Comparison of ENCODE assay signal across 8 cellular contexts in genomic region chr1:200979574-200980451, GRCh38. TPM values are rescaled to one million over a fixed set of nuclear protein-coding genes. Genes with fewer than 3 reads are reported as not detected.
DNase-seq lines count a peak whose midpoint lies in the region; ATAC-seq, FAIRE-seq and TF ChIP-seq lines count a peak whose summit lies in the region.

No MANE protein-coding gene starts in this region.

- no peak overlapping the region for H3K27ac ChIP-seq in IMR-90 (ENCODE audit: insufficient read depth, low read length)
- H3K27ac ChIP-seq in GM12878 (ENCODE audit: control insufficient read depth, insufficient read depth), result no peak overlapping the region
- H3K27ac ChIP-seq in upper lobe of left lung, result no peak overlapping the region

- H3K9ac ChIP-seq in IMR-90 (ENCODE audit: low read depth, low read length) (no peak overlapping the region), GM12878 (ENCODE audit: control insufficient read depth, insufficient read depth, low read length) (no peak overlapping the region)

- ATAC-seq in IMR-90 (ENCODE audit: low read depth) (no peak), GM12878 (peak; percentile 89), naive B cell (ENCODE audit: low read depth in 2 of 2) (peak; percentile 55 to 63), upper lobe of left lung (ENCODE audit: low FRiP score in 2 of 2) (no peak), HG03196 (IDR thresholded peaks at IDR 0.05; ENCODE audit: unreplicated experiment) (no peak)

- CTCF ChIA-PET in IMR-90 (lab: Yijun Ruan, JAX) (no interaction called here), GM12878 (lab: Yijun Ruan, JAX) (interaction anchor here (0.6 to 3.8 kb wide), 26 partner anchors 9 to 421 kb away, joined by 3 to 74 read pairs (median 4); no protein-coding TSS in a partner anchor)

- peaks cover 71% of the 10 kb centered on the region for H3K36me3 Mint-ChIP-seq in T-helper 2 cell treated with Interferon-gamma antibody and Interleukin-4, amounts not matched to agents 5 μg/mL and 100 μg/mL, for 36 hours (ENCODE audit: low read depth)
- peaks cover 8 to 31% of the 10 kb centered on the region in 2 donors for H3K36me3 Mint-ChIP-seq in naive B cell

- H3K14ac ChIP-seq in IMR-90 (replicated peaks; ENCODE audit: low read depth, low read length), result no peak overlapping the region

- no peaks in the 10 kb centered on the region for H3K79me2 ChIP-seq in GM12878 (ENCODE audit: control insufficient read depth, insufficient read depth, low read length)

- peaks cover 2% of the 10 kb centered on the region; the same call in 1 of the 2 replicates for H3K4me1 ChIP-seq in IMR-90 (ENCODE audit: control insufficient read depth, insufficient read depth, low read length)
- H3K4me1 ChIP-seq in GM12878 (ENCODE audit: control insufficient read depth, insufficient read depth, low read length), result no peaks in the 10 kb centered on the region
- H3K4me1 ChIP-seq in upper lobe of left lung, result no peaks in the 10 kb centered on the region

- no peak overlapping the region for H2BK120ac ChIP-seq in IMR-90 (ENCODE audit: low read depth, low read length)

- no peaks in the 10 kb centered on the region for H3K4me1 Mint-ChIP-seq in T-helper 2 cell treated with Interferon-gamma antibody and Interleukin-4, amounts not matched to agents 5 μg/mL and 100 μg/mL, for 36 hours (ENCODE audit: low read depth)
- H3K4me1 Mint-ChIP-seq in naive B cell, result no peaks in the 10 kb centered on the region

- H3K36me3 ChIP-seq in IMR-90 (ENCODE audit: control insufficient read depth, insufficient read depth, low read length) (no peaks in the 10 kb centered on the region), GM12878 (ENCODE audit: control insufficient read depth in 2 of 2, insufficient read depth in 2 of 2, low read length in 1 of 2) (peaks cover 0 to 21% of the 10 kb centered on the region in 2 experiments; a peak in 3 of 4 replicates), upper lobe of left lung (peaks cover 0 to 21% (median 10%) of the 10 kb centered on the region in 4 donors)

- H3K9me1 ChIP-seq in IMR-90 (ENCODE audit: insufficient read depth, low read length), result no peaks in the 10 kb centered on the region; the same call in 1 of the 2 replicates

- H3K4ac ChIP-seq in IMR-90 (ENCODE audit: low read depth, low read length), result no peak overlapping the region

- H3K4me3 ChIP-seq in IMR-90 (ENCODE audit: insufficient read depth, low read depth, low read length) (no peak overlapping the region), GM12878 (no peak overlapping the region), upper lobe of left lung (no peak overlapping the region)

- RAD21 ChIA-PET in GM12878 (lab: Charles Lee; ENCODE audit: unreplicated experiment), result interaction anchor here (0.7 to 2.9 kb wide), 18 partner anchors 8 to 421 kb away, joined by 3 to 19 read pairs (median 5); no protein-coding TSS in a partner anchor

- no peaks in the 10 kb centered on the region for H3K79me1 ChIP-seq in IMR-90 (ENCODE audit: low read depth in 1 of 2, low read length in 2 of 2)

- no TSS peak for BruUV-seq in IMR-90 (replicated peaks; lab: Mats Ljungman, UMichigan)
- BruUV-seq in GM12878 (replicated peaks; lab: Mats Ljungman, UMichigan), result no TSS peak

- H2AK9ac ChIP-seq in IMR-90 (replicated peaks; ENCODE audit: low read depth, low read length, poor library complexity), result no peak overlapping the region

- no peak for TF ChIP-seq EP300 in GM12878 (IDR thresholded peaks at IDR 0.05; ENCODE audit: borderline replicate concordance in 1 of 2, control insufficient read depth in 1 of 2, low read depth in 2 of 2, low read length in 2 of 2)
- no peak for TF ChIP-seq EP300 in upper lobe of left lung (IDR thresholded peaks at IDR 0.05)

- H3K9me3 ChIP-seq in IMR-90 (ENCODE audit: control insufficient read depth, insufficient read depth, low read length) (no peaks in the 10 kb centered on the region), GM12878 (replicated peaks; ENCODE audit: control insufficient read depth, insufficient read depth, low read length) (no peaks in the 10 kb centered on the region; the same call in 2 of the 3 replicates), upper lobe of left lung (no peaks in the 10 kb centered on the region)

- no peak overlapping the region for H3K4me3 Mint-ChIP-seq in T-helper 2 cell treated with Interferon-gamma antibody and Interleukin-4, amounts not matched to agents 5 μg/mL and 100 μg/mL, for 36 hours
- H3K4me3 Mint-ChIP-seq in naive B cell, result no peak overlapping the region

- no peak overlapping the region for H3K18ac ChIP-seq in IMR-90 (ENCODE audit: low read depth, low read length)

- no peaks in the 10 kb centered on the region for H3K27me3 Mint-ChIP-seq in T-helper 2 cell treated with Interferon-gamma antibody and Interleukin-4, amounts not matched to agents 5 μg/mL and 100 μg/mL, for 36 hours (ENCODE audit: low read depth)
- H3K27me3 Mint-ChIP-seq in naive B cell, result no peaks in the 10 kb centered on the region

- H4K20me1 ChIP-seq in IMR-90 (ENCODE audit: insufficient read depth, low read length), result no peaks in the 10 kb centered on the region
- no peaks in the 10 kb centered on the region for H4K20me1 ChIP-seq in GM12878 (ENCODE audit: control insufficient read depth, insufficient read depth)

- TF ChIP-seq POLR2A in IMR-90 (IDR thresholded peaks at IDR 0.05; ENCODE audit: low read depth, low read length) (no peak), GM12878 (IDR thresholded peaks at IDR 0.05; ENCODE audit: low read depth, low read length) (no peak), upper lobe of left lung (IDR thresholded peaks at IDR 0.05) (no peak)

- H3K4me2 ChIP-seq in IMR-90 (ENCODE audit: low read depth, low read length), result no peak overlapping the region
- H3K4me2 ChIP-seq in GM12878 (ENCODE audit: control insufficient read depth, insufficient read depth), result no peak overlapping the region

- dilution Hi-C loops in IMR-90 (cut with HindIII; ENCODE audit: low sequenced_read_pairs, unreplicated experiment), result no loop called here

- no peak overlapping the region for H2BK5ac ChIP-seq in IMR-90 (ENCODE audit: low read depth, low read length, poor library complexity, severe bottlenecking)

- no peak overlapping the region for H2BK15ac ChIP-seq in IMR-90 (ENCODE audit: low read depth, low read length)

- TF ChIP-seq RAD21 in IMR-90 (IDR thresholded peaks at IDR 0.05; ENCODE audit: low read length) (peak; percentile 24), GM12878 (IDR thresholded peaks at IDR 0.05; ENCODE audit: insufficient read depth, low read depth, low read length) (peak; percentile 71)

- H2AFZ ChIP-seq in IMR-90 (replicated peaks; ENCODE audit: low read length, poor library complexity), result no peak overlapping the region
- H2AFZ ChIP-seq in GM12878 (ENCODE audit: control insufficient read depth, low read depth, low read length), result no peak overlapping the region

- 93% methylated on average over 7 of the region's 13 CpGs; no CpG with 5 or more reads in 1 of the 2 experiments for WGBS in IMR-90 (ENCODE audit: extremely low coverage in 2 of 2, insufficient read length in 1 of 2), 2 experiments
- WGBS in GM12878 (ENCODE audit: insufficient coverage, insufficient replicate concordance, low lambda C conversion rate, missing lambda C conversion rate), result 70% methylated on average over 13 of the region's 13 CpGs
- WGBS in upper lobe of left lung, 2 donors, result 85 to 87% methylated on average over 11 to 13 of the region's 13 CpGs

- no peak overlapping the region for H2AK5ac ChIP-seq in IMR-90 (ENCODE audit: low read depth, low read length)

- POLR2A ChIA-PET in IMR-90 (lab: Charles Lee; ENCODE audit: unreplicated experiment) (no interaction called here), GM12878 (lab: Charles Lee) (interaction anchor here (0.6 kb wide), 1 partner anchor 76 kb away, joined by 4 read pairs; no protein-coding TSS in a partner anchor)

- SMC1A ChIA-PET in GM12878 (lab: Charles Lee; ENCODE audit: uncharacterized antibody, unreplicated experiment), result interaction anchor here (0.8 to 4.8 kb wide), 24 partner anchors 8 to 221 kb away, joined by 3 to 44 read pairs (median 4); no protein-coding TSS in a partner anchor

- no peak overlapping the region for H4K91ac ChIP-seq in IMR-90 (ENCODE audit: insufficient read depth, low read depth, low read length)

- H3K27me3 ChIP-seq in IMR-90 (ENCODE audit: control insufficient read depth, insufficient read depth, low read length) (no peaks in the 10 kb centered on the region; the same call in 1 of the 2 replicates), GM12878 (replicated peaks in 1 of 2; ENCODE audit: control insufficient read depth in 2 of 2, insufficient read depth in 2 of 2, low read length in 1 of 2) (no peaks in the 10 kb centered on the region), upper lobe of left lung (no peaks in the 10 kb centered on the region)

- no peaks in the 10 kb centered on the region for H3K9me3 Mint-ChIP-seq in T-helper 2 cell treated with Interferon-gamma antibody and Interleukin-4, amounts not matched to agents 5 μg/mL and 100 μg/mL, for 36 hours
- no peaks in the 10 kb centered on the region for H3K9me3 Mint-ChIP-seq in naive B cell

- DNase-seq in DMS153 (lab: John Stamatoyannopoulos, UW) (peak; percentile 38), IMR-90 (no peak), GM12878 (ENCODE audit: low read depth, low spot score) (no peak), naive B cell (peak; percentile 43), upper lobe of left lung (peak in 1 of 2 donors; percentile 45), kidney glomerular epithelial cell (lab: John Stamatoyannopoulos, UW) (no peak)
- peak; percentile 18 for DNase-seq in T-helper 2 cell treated with Interferon-gamma antibody and Interleukin-4, amounts not matched to agents 5 μg/mL and 100 μg/mL, for 36 hours (ENCODE audit: low spot score)

- H3K56ac ChIP-seq in IMR-90 (ENCODE audit: extremely low read depth, insufficient read depth, low read length), result no peak overlapping the region

- TF ChIP-seq CTCF in IMR-90 (conservative IDR thresholded peaks at IDR 0.05; ENCODE audit: low read depth, low read length) (peak; percentile 27; the same call in 1 of the 2 replicates), GM12878 (IDR thresholded peaks at IDR 0.05 in 2 of 3, conservative IDR thresholded peaks at IDR 0.05 in 1 of 3; ENCODE audit: control insufficient read depth in 2 of 3, extremely low read depth in 1 of 3, insufficient read depth in 1 of 3, low read depth in 3 of 3, low read length in 3 of 3) (peak; percentile 53 to 81 (median 79)), upper lobe of left lung (IDR thresholded peaks at IDR 0.05) (peak; percentile 23 to 53 (median 42))

- intact Hi-C loops in IMR-90 (cut with micrococcal nuclease) (loop anchor here (10.0 kb wide), 1 partner anchor 355 kb away; the partner anchor contains the start of gene KIF14), GM12878 (cut with micrococcal nuclease; ENCODE audit: unreplicated experiment) (loop anchor here (1.0 to 2.0 kb wide), 2 partner anchors 63 to 135 kb away; no protein-coding TSS in a partner anchor)

- H4K5ac ChIP-seq in IMR-90 (ENCODE audit: low read depth, low read length), result no peak overlapping the region

- no peak overlapping the region for H2BK20ac ChIP-seq in IMR-90 (ENCODE audit: low read depth, low read length)

- no peak overlapping the region for H4K8ac ChIP-seq in IMR-90 (ENCODE audit: low read depth in 2 of 2, low read length in 2 of 2)

- H3K27ac Mint-ChIP-seq in T-helper 2 cell treated with Interferon-gamma antibody and Interleukin-4, amounts not matched to agents 5 μg/mL and 100 μg/mL, for 36 hours, result no peak overlapping the region
- H3K27ac Mint-ChIP-seq in naive B cell, result no peak overlapping the region

- in situ Hi-C loops in IMR-90 (cut with MboI; ENCODE audit: low sequenced_read_pairs), result loop anchor here (5.0 kb wide), 1 partner anchor 62 kb away; no protein-coding TSS in a partner anchor
- in situ Hi-C loops in GM12878 (cut with MboI), result loop anchor here (5.0 kb wide), 2 partner anchors 62 to 137 kb away; no protein-coding TSS in a partner anchor

- no peak overlapping the region for H3K23ac ChIP-seq in IMR-90 (ENCODE audit: low read depth, low read length)

- FAIRE-seq in GM12878 (lab: Jason Lieb, UNC), result no peak

RNA-seq across cellular contexts. Expression of gene KIF21B, which starts 43.7 kb away (rescaled TPM):
- 0.36 and 0.56 TPM in 2 replicates for total RNA-seq in IMR-90 (2012; rRNA removed)
- polyA plus RNA-seq in IMR-90 (2012; rRNA removed), result 0.55 and 0.60 TPM in 2 replicates
- polyA plus RNA-seq in IMR-90 (2012; cell fraction: cytosol; rRNA removed), result 0.35 and 0.40 TPM in 2 replicates
- 1.3 and 2.3 TPM in 2 replicates for polyA plus RNA-seq in IMR-90 (2012; cell fraction: nucleus; rRNA removed; ENCODE audit: low replicate concordance)
- 52.3 and 59.4 TPM in 2 replicates for total RNA-seq in GM12878 (2013; cell fraction: nucleolus; rRNA removed)
- 22.2 and 24.9 TPM in 2 replicates for total RNA-seq in GM12878 (2014; rRNA removed)
- 13.5 and 16.1 TPM in 2 replicates for total RNA-seq in GM12878 (2014; rRNA removed; fragmentation: Illumina TruSeq; extraction: Trizol)
- total RNA-seq in GM12878 (2021), result 44.4 and 47.7 TPM in 2 replicates
- 4.4 TPM for polyA plus RNA-seq in GM12878 (2011; ENCODE audit: low read depth)
- 6.2 and 9.2 TPM in 2 replicates for polyA plus RNA-seq in GM12878 (2011; rRNA removed)
- polyA plus RNA-seq in GM12878 (2011; cell fraction: cytosol; rRNA removed), result 14.5 and 16.7 TPM in 2 replicates
- polyA plus RNA-seq in GM12878 (2011; cell fraction: nucleus; rRNA removed), result 55.4 and 74.8 TPM in 2 replicates
- polyA plus RNA-seq in GM12878 (2012), result 8.4 and 9.0 TPM in 2 replicates
- 13.1 and 24.3 TPM in 2 replicates for polyA plus RNA-seq in GM12878 (2014; fragmentation: Illumina TruSeq; extraction: Trizol)
- 1 to 10 TPM; 2.3 to 2.9 TPM for polyA plus RNA-seq in GM12878 (2014; fragmentation: Nextera tagmentation; extraction: Ambion mirVana)
- 33.3 and 36.8 TPM in 2 replicates for polyA plus RNA-seq in GM12878 (2014; rRNA removed)
- polyA plus RNA-seq in GM12878 (2016; fragmentation: Nextera tagmentation; extraction: Ambion mirVana), result 1 to 10 TPM; 4.4 to 5.2 TPM
- 18.2 and 29.6 TPM in 2 replicates for polyA minus RNA-seq in GM12878 (2011; rRNA and poly(A)+ RNA removed)
- polyA minus RNA-seq in GM12878 (2011; cell fraction: cytosol; rRNA and poly(A)+ RNA removed), result 11.2 and 11.9 TPM in 2 replicates
- polyA minus RNA-seq in GM12878 (2011; cell fraction: nucleus; rRNA and poly(A)+ RNA removed), result 21.9 and 39.5 TPM in 2 replicates
- polyA plus RNA-seq in naive B cell (ENCODE audit: low read depth in 6 of 6), result 1 to 10 TPM; 1.6 to 6.7 (median 2.5) TPM
- 10 to 100 TPM in 1 of 6 donors, 1 to 10 TPM in 5; 3.6 to 18.9 (median 6.1) TPM for total RNA-seq in upper lobe of left lung

Comparison
In these comparisons a context has a peak if more than half of its experiments do, and no peak if none do; other contexts are left out.
1. DNase-seq: peak in DMS153 (single experiment), T-helper 2 cell treated with Interferon-gamma antibody and Interleukin-4, amounts not matched to agents 5 μg/mL and 100 μg/mL, for 36 hours (single experiment) and naive B cell (single experiment); none in IMR-90 (single experiment), GM12878 (single experiment) and kidney glomerular epithelial cell (single experiment).
2. ATAC-seq: peak in GM12878 (single experiment) and naive B cell (2 of 2); none in IMR-90 (single experiment), upper lobe of left lung (0 of 2) and HG03196 (single experiment).
3. CTCF ChIP-seq: peak in every context shown above with its lines; median percentile 79 in GM12878; 42 in upper lobe of left lung; 27 in IMR-90.